ENCODE assay signal across 21 cellular contexts in genomic region chr16:30009085-30009862, GRCh38. TPM values are rescaled to one million over a fixed set of nuclear protein-coding genes. Genes with fewer than 3 reads are reported as not detected.
DNase-seq lines count a peak whose midpoint lies in the region; ATAC-seq and TF ChIP-seq lines count a peak whose summit lies in the region.
"Had no signal": no experiment of that assay in that cellular context is flagged by ENCODE, and none has a peak within 500 bp of the region (broad histone marks: within the 10 kb centered on the region; RNA-seq: fewer than 3 reads in every experiment).

No MANE protein-coding gene starts in this region.

- peaks cover 30% of the 10 kb centered on the region for H3K27me3 ChIP-seq in osteoblast (ENCODE audit: insufficient read depth, low read length)
- peaks cover 14 to 62% (median 17%) of the 10 kb centered on the region in 4 donors for H3K27me3 ChIP-seq in esophagus squamous epithelium

- no peaks in the 10 kb centered on the region for H3K9me3 Mint-ChIP-seq in activated CD4-positive, alpha-beta T cell treated with anti-CD3 and anti-CD28 coated beads, Interleukin-2, amount 10 ng/mL, durations not matched to agents 24 days and 14 days
- no peaks in the 10 kb centered on the region for H3K9me3 Mint-ChIP-seq in IgD-negative memory B cell
- H3K9me3 Mint-ChIP-seq in immature natural killer cell, result peaks cover 0 to 2% (median 0%) of the 10 kb centered on the region in 6 donors
- H3K9me3 Mint-ChIP-seq: CD4-positive, alpha-beta memory T cell; stimulated activated naive CD8-positive, alpha-beta T cell treated with anti-CD3 and anti-CD28 coated beads, Interleukin-15, Interleukin-2, amounts not matched to agents 100 ng/mL and 50 ng/mL, for 24 hours had no signal

- no peaks in the 10 kb centered on the region for H3K9me3 ChIP-seq in osteoblast (ENCODE audit: low read depth, low read length)
- no peaks in the 10 kb centered on the region for H3K9me3 ChIP-seq in esophagus squamous epithelium
- H3K9me3 ChIP-seq: sigmoid colon, SJSA1, upper lobe of right lung had no signal

- TF ChIP-seq POLR2A in esophagus squamous epithelium (IDR thresholded peaks at IDR 0.05), result no peak

- 31 to 32% methylated on average over 15 to 20 of the region's 26 CpGs for WGBS in esophagus squamous epithelium, 2 donors

- no peak overlapping the region for H3K4me2 ChIP-seq in osteoblast (ENCODE audit: insufficient read depth, low read length)

- intact Hi-C loops in activated CD4-positive, alpha-beta T cell treated with anti-CD3 and anti-CD28 coated beads, Interleukin-2, amount 10 ng/mL, durations not matched to agents 24 days and 14 days (cut with micrococcal nuclease), result no loop called here
- intact Hi-C loops in esophagus squamous epithelium (cut with DNase I), result no loop called here

- no peaks in the 10 kb centered on the region for H3K79me2 ChIP-seq in osteoblast (ENCODE audit: insufficient read depth, low read length)

- ATAC-seq in HG03571 (IDR thresholded peaks at IDR 0.05; ENCODE audit: unreplicated experiment), result no peak
- ATAC-seq: activated CD4-positive, CD25-positive, alpha-beta regulatory T cell treated with anti-CD3 and anti-CD28 coated beads, Interleukin-2, amount 50 U/mL, for 24 hours; upper lobe of right lung had no signal

- H3K36me3 Mint-ChIP-seq in activated CD4-positive, alpha-beta T cell treated with anti-CD3 and anti-CD28 coated beads, Interleukin-2, amount 10 ng/mL, durations not matched to agents 24 days and 14 days (ENCODE audit: low read depth), result no peaks in the 10 kb centered on the region
- H3K36me3 Mint-ChIP-seq in IgD-negative memory B cell, result peaks cover 2% of the 10 kb centered on the region
- no peaks in the 10 kb centered on the region for H3K36me3 Mint-ChIP-seq in immature natural killer cell

- H3K4me1 Mint-ChIP-seq in activated CD4-positive, alpha-beta T cell treated with anti-CD3 and anti-CD28 coated beads, Interleukin-2, amount 10 ng/mL, durations not matched to agents 24 days and 14 days, result peaks cover 6% of the 10 kb centered on the region
- H3K4me1 Mint-ChIP-seq in IgD-negative memory B cell (peaks cover 0 to 2% (median 2%) of the 10 kb centered on the region in 3 donors), immature natural killer cell (peaks cover 2 to 5% of the 10 kb centered on the region in 2 donors)

- no peak for DNase-seq in activated CD4-positive, alpha-beta T cell treated with anti-CD3 and anti-CD28 coated beads, Interleukin-2, amount 10 ng/mL, durations not matched to agents 24 days and 14 days
- no peak for DNase-seq in activated CD4-positive, alpha-beta T cell treated with anti-CD3 and anti-CD28 coated beads, Interleukin-2, amount 50 U/mL, for 1 hour
- no peak for DNase-seq in immature natural killer cell
- DNase-seq in osteoblast (ENCODE audit: insufficient read length, low spot score, missing footprints), result peak; percentile 95
- DNase-seq in NCI-H2029 treated with DMSO at 0.1 percent for 48 hours (lab: John Stamatoyannopoulos, UW), result no peak
- DNase-seq in esophagus squamous epithelium (lab: John Stamatoyannopoulos, UW), result no peak
- DNase-seq: CD4-positive, alpha-beta memory T cell; HCEC 1CT; sigmoid colon; T-helper 9 cell; upper lobe of right lung had no signal

- peak overlapping the region; percentile 24 for H3K4me3 Mint-ChIP-seq in activated CD4-positive, alpha-beta T cell treated with anti-CD3 and anti-CD28 coated beads, Interleukin-2, amount 10 ng/mL, durations not matched to agents 24 days and 14 days
- H3K4me3 Mint-ChIP-seq in IgD-negative memory B cell, result peak overlapping the region in 2 of 4 donors; percentile 17 to 70
- H3K4me3 Mint-ChIP-seq in immature natural killer cell, result peak overlapping the region in 3 of 5 donors; percentile 18 to 48 (median 24)
- H3K4me3 Mint-ChIP-seq: stimulated activated naive CD8-positive, alpha-beta T cell treated with anti-CD3 and anti-CD28 coated beads, Interleukin-15, Interleukin-2, amounts not matched to agents 100 ng/mL and 50 ng/mL, for 24 hours had no signal

- H3K36me3 ChIP-seq in osteoblast (ENCODE audit: insufficient read depth, low read length), result no peaks in the 10 kb centered on the region
- H3K36me3 ChIP-seq in esophagus squamous epithelium, result no peaks in the 10 kb centered on the region
- H3K36me3 ChIP-seq: sigmoid colon, upper lobe of right lung had no signal

- no peak overlapping the region for H2AFZ ChIP-seq in osteoblast (ENCODE audit: low read length)

- H3K4me1 ChIP-seq in osteoblast (ENCODE audit: insufficient read depth, low read length) (peaks cover 6% of the 10 kb centered on the region), esophagus squamous epithelium (peaks cover 12 to 36% (median 20%) of the 10 kb centered on the region in 3 donors)
- H3K4me1 ChIP-seq: SJSA1 had no signal

- no peak overlapping the region for H3K4me3 ChIP-seq in osteoblast (ENCODE audit: insufficient read depth, low read length)
- H3K4me3 ChIP-seq in esophagus squamous epithelium, result no peak overlapping the region
- H3K4me3 ChIP-seq: sigmoid colon, SJSA1, upper lobe of right lung had no signal

- H3K27ac ChIP-seq in osteoblast (ENCODE audit: low read depth, low read length) (no peak overlapping the region), esophagus squamous epithelium (no peak overlapping the region)
- H3K27ac ChIP-seq: sigmoid colon, SJSA1, upper lobe of right lung had no signal

- no peak overlapping the region for H3K27ac Mint-ChIP-seq in activated CD4-positive, alpha-beta T cell treated with anti-CD3 and anti-CD28 coated beads, Interleukin-2, amount 10 ng/mL, durations not matched to agents 24 days and 14 days
- H3K27ac Mint-ChIP-seq in IgD-negative memory B cell (peak overlapping the region in 2 of 3 donors; percentile 23 to 35), immature natural killer cell (no peak overlapping the region)
- H3K27ac Mint-ChIP-seq: CD4-positive, alpha-beta memory T cell; stimulated activated naive CD8-positive, alpha-beta T cell treated with anti-CD3 and anti-CD28 coated beads, Interleukin-15, Interleukin-2, amounts not matched to agents 100 ng/mL and 50 ng/mL, for 24 hours had no signal

- H3K27me3 Mint-ChIP-seq in activated CD4-positive, alpha-beta T cell treated with anti-CD3 and anti-CD28 coated beads, Interleukin-2, amount 10 ng/mL, durations not matched to agents 24 days and 14 days, result peaks cover 31% of the 10 kb centered on the region
- H3K27me3 Mint-ChIP-seq in IgD-negative memory B cell (peaks cover 21% of the 10 kb centered on the region), immature natural killer cell (ENCODE audit: low read depth in 3 of 3) (peaks cover 10 to 18% (median 14%) of the 10 kb centered on the region in 3 donors)

- no peaks in the 10 kb centered on the region for H4K20me1 ChIP-seq in osteoblast (ENCODE audit: insufficient read depth, low read length)

- TF ChIP-seq CTCF in osteoblast (IDR thresholded peaks at IDR 0.05; ENCODE audit: extremely low read depth, low read depth, low read length) (no peak), esophagus squamous epithelium (IDR thresholded peaks at IDR 0.05) (no peak)

RNA-seq across cellular contexts. Expression of gene DOC2A, which starts 1.6 kb away (rescaled TPM):
- 2.7 and 3.2 TPM in 2 replicates for total RNA-seq in activated CD4-positive, alpha-beta T cell treated with anti-CD3 and anti-CD28 coated beads, Interleukin-2, amount 10 ng/mL, durations not matched to agents 24 days and 14 days
- polyA plus RNA-seq in IgD-negative memory B cell (not detected), immature natural killer cell (not detected)
- total RNA-seq in osteoblast (not detected in 2 replicates), esophagus squamous epithelium (under 1 TPM in 2 of 4 donors, not detected in 2; 0.50 to 0.76 TPM)
- total RNA-seq: Daoy, SJSA1 had no signal
- polyA plus RNA-seq: CD4-positive, alpha-beta memory T cell had no signal

RNA-seq across cellular contexts. Expression of gene INO80E, which starts 13.2 kb away (rescaled TPM):
- 129 and 133 TPM in 2 replicates for total RNA-seq in activated CD4-positive, alpha-beta T cell treated with anti-CD3 and anti-CD28 coated beads, Interleukin-2, amount 10 ng/mL, durations not matched to agents 24 days and 14 days
- 6.0 TPM for polyA plus RNA-seq in IgD-negative memory B cell
- polyA plus RNA-seq in immature natural killer cell, result 1 to 10 TPM; 7.4 to 7.9 (median 7.7) TPM
- total RNA-seq in osteoblast, result 14.5 and 16.8 TPM in 2 replicates
- 10 to 100 TPM; 34.3 to 59.9 (median 48.0) TPM for total RNA-seq in esophagus squamous epithelium

RNA-seq across cellular contexts. Expression of gene C16orf92, which starts 13.7 kb away (rescaled TPM):
- total RNA-seq in activated CD4-positive, alpha-beta T cell treated with anti-CD3 and anti-CD28 coated beads, Interleukin-2, amount 10 ng/mL, durations not matched to agents 24 days and 14 days, result not detected in 2 replicates
- polyA plus RNA-seq in IgD-negative memory B cell, result not detected
- not detected for polyA plus RNA-seq in immature natural killer cell
- not detected in 2 replicates for total RNA-seq in osteoblast
- not detected for total RNA-seq in esophagus squamous epithelium
- total RNA-seq: CD4-positive, alpha-beta memory T cell; chondrocyte; Daoy; HT-29; mesenteric fat pad; omental fat pad; sigmoid colon; SJSA1; upper lobe of right lung had no signal
- polyA plus RNA-seq: CD4-positive, alpha-beta memory T cell; sigmoid colon had no signal

RNA-seq across cellular contexts. Expression of gene HIRIP3, which starts 13.9 kb away (rescaled TPM):
- total RNA-seq in activated CD4-positive, alpha-beta T cell treated with anti-CD3 and anti-CD28 coated beads, Interleukin-2, amount 10 ng/mL, durations not matched to agents 24 days and 14 days, result 45.9 and 47.7 TPM in 2 replicates
- polyA plus RNA-seq in IgD-negative memory B cell, result 21.0 TPM
- 10 to 100 TPM; 14.1 to 23.5 (median 18.9) TPM for polyA plus RNA-seq in immature natural killer cell
- total RNA-seq in osteoblast, result 3.5 and 5.8 TPM in 2 replicates
- total RNA-seq in esophagus squamous epithelium, result 10 to 100 TPM in 2 of 4 donors, 1 to 10 TPM in 2; 5.1 to 12.8 (median 9.7) TPM

RNA-seq across cellular contexts. Expression of gene TLCD3B, which starts 21.8 kb away (rescaled TPM):
- 1.5 and 1.8 TPM in 2 replicates for total RNA-seq in activated CD4-positive, alpha-beta T cell treated with anti-CD3 and anti-CD28 coated beads, Interleukin-2, amount 10 ng/mL, durations not matched to agents 24 days and 14 days
- not detected for polyA plus RNA-seq in IgD-negative memory B cell
- not detected for polyA plus RNA-seq in immature natural killer cell
- total RNA-seq in osteoblast, result 0.36 TPM in 1 of 2 replicates, not detected in the other
- not detected for total RNA-seq in esophagus squamous epithelium
- total RNA-seq: CD4-positive, alpha-beta memory T cell; Daoy; mesenteric fat pad; omental fat pad; sigmoid colon; upper lobe of right lung had no signal
- polyA plus RNA-seq: CD4-positive, alpha-beta memory T cell had no signal

Comparison
In these comparisons a context has a peak if more than half of its experiments do, and no peak if none do; other contexts are left out.
1. H3K27ac Mint-ChIP-seq: peak in IgD-negative memory B cell (2 of 3); none in activated CD4-positive, alpha-beta T cell treated with anti-CD3 and anti-CD28 coated beads, Interleukin-2, amount 10 ng/mL, durations not matched to agents 24 days and 14 days (single experiment) and immature natural killer cell (0 of 6).